8 cellular contexts compared by ENCODE assay signal in the genomic region with DNA sequence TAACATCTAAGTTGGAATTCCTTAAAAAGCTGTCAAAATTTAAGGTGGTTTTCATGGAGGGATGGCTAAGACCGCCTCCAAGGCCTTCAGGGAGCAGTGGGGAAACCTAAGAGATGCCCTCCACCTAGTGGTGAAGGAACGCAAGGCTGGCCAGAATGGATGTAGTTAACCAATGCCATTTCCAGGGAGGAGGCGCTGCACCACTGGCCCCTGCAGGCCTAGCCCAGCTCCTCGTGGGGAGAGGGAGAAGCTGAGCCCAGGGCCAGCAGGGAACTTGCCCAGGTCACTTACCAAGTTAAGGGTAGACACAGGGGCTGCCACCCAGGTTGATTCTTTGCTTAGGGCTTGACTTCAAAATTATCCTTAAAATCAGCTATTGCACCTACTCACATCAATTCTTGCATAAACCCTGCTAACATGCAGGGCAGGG. TPM values are rescaled to one million over a fixed set of nuclear protein-coding genes. Genes with fewer than 3 reads are reported as not detected.
A peak's percentile ranks its signal among the peaks of the same experiment; 100 is the strongest.
DNase-seq lines count a peak whose midpoint lies in the region; ATAC-seq and TF ChIP-seq lines count a peak whose summit lies in the region.

No MANE protein-coding gene starts in this region.

- H3K4me1 Mint-ChIP-seq in WTC11 = peaks cover 45% of the 10 kb centered on the region

- no peaks in the 10 kb centered on the region for H3K36me3 Mint-ChIP-seq in WTC11

- TF ChIP-seq CTCF in WTC11 (IDR thresholded peaks at IDR 0.05) (peak; percentile 77), cardiac fibroblast (IDR thresholded peaks at IDR 0.05; ENCODE audit: low read depth, low read length) (peak; percentile 99)

- H3K4me3 Mint-ChIP-seq in WTC11 = no peak overlapping the region

- H3K27me3 Mint-ChIP-seq in WTC11 (ENCODE audit: low read depth) = peaks cover 3% of the 10 kb centered on the region; the same call in 1 of the 2 replicates

- CTCF ChIA-PET in WTC11 (lab: Charles Lee) = interaction anchor here (0.6 to 3.1 kb wide), 36 partner anchors 8 to 744 kb away, joined by 3 to 18 read pairs (median 4); no protein-coding TSS in a partner anchor

- ATAC-seq in GM18873 (IDR thresholded peaks at IDR 0.05; ENCODE audit: low FRiP score, unreplicated experiment) (peak; percentile 86), HG03097 (IDR thresholded peaks at IDR 0.05; ENCODE audit: low FRiP score, unreplicated experiment) (peak; percentile 84), WTC11 (peak; percentile 96)

- no peaks in the 10 kb centered on the region for H3K9me3 Mint-ChIP-seq in WTC11

- POLR2A ChIA-PET in WTC11 (lab: Charles Lee) = no interaction called here

- H3K27ac Mint-ChIP-seq in WTC11 = no peak overlapping the region

- peak; percentile 87 for DNase-seq in Ammon's horn (ENCODE audit: low spot score)
- peak; percentile 41 for DNase-seq in NCI-H2196 (lab: John Stamatoyannopoulos, UW; ENCODE audit: unreplicated experiment)
- DNase-seq in WTC11 (ENCODE audit: low spot score) = peak; percentile 89
- peak; percentile 84 to 86 for DNase-seq in cardiac fibroblast (ENCODE audit: low read depth in 2 of 2)
- DNase-seq in kidney tubule cell (ENCODE audit: low spot score) = peak; percentile 77
- peak; percentile 59 to 65 for DNase-seq in stimulated activated CD4-positive, alpha-beta T cell treated with anti-CD3 and anti-CD28 coated beads, Interleukin-4, amount 100 ng/mL, for 4 hours

- H3K4me3 ChIP-seq in cardiac fibroblast (replicated peaks in 1 of 2; ENCODE audit: low read depth in 2 of 2, low read length in 2 of 2) = no peak overlapping the region

TF ChIP-seq in WTC11, 78 proteins besides CTCF, POLR2A, EP300 and RAD21:
- TF ChIP-seq, protein P1, sequence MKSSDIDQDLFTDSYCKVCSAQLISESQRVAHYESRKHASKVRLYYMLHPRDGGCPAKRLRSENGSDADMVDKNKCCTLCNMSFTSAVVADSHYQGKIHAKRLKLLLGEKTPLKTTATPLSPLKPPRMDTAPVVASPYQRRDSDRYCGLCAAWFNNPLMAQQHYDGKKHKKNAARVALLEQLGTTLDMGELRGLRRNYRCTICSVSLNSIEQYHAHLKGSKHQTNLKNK (CRISPR knock-in tag; IDR thresholded peaks at IDR 0.05) = no peak
- TF ChIP-seq HMGA2 (CRISPR knock-in tag; IDR thresholded peaks at IDR 0.05) = no peak
- TF ChIP-seq, protein P2, sequence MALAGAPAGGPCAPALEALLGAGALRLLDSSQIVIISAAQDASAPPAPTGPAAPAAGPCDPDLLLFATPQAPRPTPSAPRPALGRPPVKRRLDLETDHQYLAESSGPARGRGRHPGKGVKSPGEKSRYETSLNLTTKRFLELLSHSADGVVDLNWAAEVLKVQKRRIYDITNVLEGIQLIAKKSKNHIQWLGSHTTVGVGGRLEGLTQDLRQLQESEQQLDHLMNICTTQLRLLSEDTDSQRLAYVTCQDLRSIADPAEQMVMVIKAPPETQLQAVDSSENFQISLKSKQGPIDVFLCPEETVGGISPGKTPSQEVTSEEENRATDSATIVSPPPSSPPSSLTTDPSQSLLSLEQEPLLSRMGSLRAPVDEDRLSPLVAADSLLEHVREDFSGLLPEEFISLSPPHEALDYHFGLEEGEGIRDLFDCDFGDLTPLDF (CRISPR knock-in tag; IDR thresholded peaks at IDR 0.05) = no peak

RNA-seq across cellular contexts. Expression of a gene that starts 32.0 kb away (rescaled TPM):
- total RNA-seq in WTC11 (2021) = 6.4 to 7.1 TPM (median 6.7 TPM) in 3 replicates
